Comparison of ENCODE assay signal across 11 cellular contexts in genomic region chr7:1538544-1539345, GRCh38. TPM values are rescaled to one million over a fixed set of nuclear protein-coding genes. Genes with fewer than 3 reads are reported as not detected.
DNase-seq lines count a peak whose midpoint lies in the region; ATAC-seq and TF ChIP-seq lines count a peak whose summit lies in the region.
"Had no signal": no experiment of that assay in that cellular context is flagged by ENCODE, and none has a peak within 500 bp of the region (broad histone marks: within the 10 kb centered on the region; RNA-seq: fewer than 3 reads in every experiment).

No MANE protein-coding gene starts in this region.

- no peak for TF ChIP-seq RAD21 in SK-N-SH (IDR thresholded peaks at IDR 0.05; ENCODE audit: low read length)

- H3F3A ChIP-seq in SK-N-SH (replicated peaks; ENCODE audit: insufficient read depth), result peaks cover 12% of the 10 kb centered on the region

- DNase-seq in AG04449 (ENCODE audit: low read depth, low spot score) (no peak), SK-N-SH (peak; percentile 66), left ventricle myocardium inferior (no peak), prostate gland (ENCODE audit: low spot score) (no peak), DMS 273 (lab: John Stamatoyannopoulos, UW; ENCODE audit: unreplicated experiment) (no peak)
- no peak for DNase-seq in stimulated activated CD4-positive, alpha-beta T cell treated with anti-CD3 and anti-CD28 coated beads, Interleukin-2, amount 100 ng/mL, for 48 hours
- DNase-seq: NCI-H1930 had no signal

- no peaks in the 10 kb centered on the region for H3K9me2 ChIP-seq in SK-N-SH

- intact Hi-C loops in left ventricle myocardium inferior (cut with micrococcal nuclease) (no loop called here), prostate gland (cut with DNase I) (loop anchor here (5.0 kb wide), 2 partner anchors 76 to 1094 kb away; partner anchors contain the start of gene TTYH3)

- H3K4me1 ChIP-seq in SK-N-SH (ENCODE audit: control insufficient read depth in 1 of 2, insufficient read depth in 2 of 2, low read depth in 1 of 2, low read length in 1 of 2) (peaks cover 27 to 35% of the 10 kb centered on the region in 2 experiments; a peak in 3 of 4 replicates), left ventricle myocardium inferior (peaks cover 72% of the 10 kb centered on the region), prostate gland (replicated peaks) (peaks cover 26% of the 10 kb centered on the region)

- CTCF ChIA-PET in AG04449 (lab: Yijun Ruan, JAX) (no interaction called here), SK-N-SH (lab: Yijun Ruan, JAX) (interaction anchor here (1.1 to 4.0 kb wide), 3 partner anchors 10 to 17 kb away, joined by 3 to 24 read pairs (median 10); partner anchors contain the start of gene TMEM184A)

- 64% methylated on average over 23 of the region's 34 CpGs for WGBS in SK-N-SH (ENCODE audit: low lambda C conversion rate)
- 77% methylated on average over 16 of the region's 34 CpGs for WGBS in prostate gland

- H3K27me3 ChIP-seq in SK-N-SH (ENCODE audit: insufficient read depth), result no peaks in the 10 kb centered on the region
- no peaks in the 10 kb centered on the region for H3K27me3 ChIP-seq in left ventricle myocardium inferior (ENCODE audit: low read depth)
- H3K27me3 ChIP-seq in prostate gland (replicated peaks; ENCODE audit: insufficient read depth), result no peaks in the 10 kb centered on the region

- H3K79me2 ChIP-seq in SK-N-SH (ENCODE audit: insufficient read depth), result peaks cover 66% of the 10 kb centered on the region

- H3K9ac ChIP-seq in SK-N-SH, result peak overlapping the region; percentile 98

- no peak for TF ChIP-seq EP300 in SK-N-SH (IDR thresholded peaks at IDR 0.05; ENCODE audit: borderline replicate concordance in 1 of 2, low read depth in 1 of 2, low read length in 1 of 2)

- H3K4me3 ChIP-seq in AG04449 (ENCODE audit: low read depth, low read length) (peak overlapping the region; percentile 39), SK-N-SH (ENCODE audit: low read depth in 2 of 2, low read length in 1 of 2) (peak overlapping the region; percentile 51 to 64), left ventricle myocardium inferior (peak overlapping the region; percentile 72), prostate gland (peak overlapping the region in 1 of 2 donors; percentile 41)

- no peak overlapping the region for H2AFZ ChIP-seq in SK-N-SH (ENCODE audit: low read depth)

- TF ChIP-seq POLR2A in prostate gland (IDR thresholded peaks at IDR 0.05), result no peak

- H3K36me3 ChIP-seq in SK-N-SH (replicated peaks in 1 of 2; ENCODE audit: control insufficient read depth in 1 of 2, insufficient read depth in 2 of 2, low read length in 1 of 2) (peaks cover 0 to 40% of the 10 kb centered on the region in 2 experiments), left ventricle myocardium inferior (peaks cover 45% of the 10 kb centered on the region), prostate gland (peaks cover 4 to 22% of the 10 kb centered on the region in 2 donors)

- no peaks in the 10 kb centered on the region; the same call in 1 of the 2 replicates for H4K20me1 ChIP-seq in SK-N-SH (ENCODE audit: insufficient read depth)

- ATAC-seq in HG03095 (IDR thresholded peaks at IDR 0.05; ENCODE audit: unreplicated experiment) (no peak), HG02884 (IDR thresholded peaks at IDR 0.05; ENCODE audit: unreplicated experiment) (no peak)

- H3K27ac ChIP-seq in SK-N-SH (ENCODE audit: low read depth in 2 of 2, low read length in 1 of 2) (peak overlapping the region in 1 of 2 experiments; percentile 100; a peak in 2 of 4 replicates), left ventricle myocardium inferior (replicated peaks) (peak overlapping the region; percentile 99), prostate gland (peak overlapping the region; percentile 91 to 97)
- H3K27ac ChIP-seq: VCaP had no signal

- H3K4me2 ChIP-seq in SK-N-SH, result peak overlapping the region; percentile 100

- POLR2A ChIA-PET in AG04449 (lab: Yijun Ruan, JAX), result no interaction called here
- POLR2A ChIA-PET in SK-N-SH (lab: Yijun Ruan, JAX), result no interaction called here

- TF ChIP-seq CTCF in AG04449 (IDR thresholded peaks at IDR 0.05; ENCODE audit: insufficient read depth, low read length, missing control alignments) (no peak), SK-N-SH (IDR thresholded peaks at IDR 0.05) (no peak), left ventricle myocardium inferior (IDR thresholded peaks at IDR 0.05; ENCODE audit: borderline replicate concordance) (no peak), prostate gland (IDR thresholded peaks at IDR 0.05) (no peak)

- H3K9me3 ChIP-seq in SK-N-SH (no peaks in the 10 kb centered on the region), left ventricle myocardium inferior (replicated peaks) (no peaks in the 10 kb centered on the region), prostate gland (no peaks in the 10 kb centered on the region)

TF ChIP-seq in SK-N-SH, 30 proteins besides CTCF, POLR2A, EP300 and RAD21:
- TF ChIP-seq GATA2 (CRISPR knock-in tag; IDR thresholded peaks at IDR 0.05), result no peak
- no peak for TF ChIP-seq ELF1 (IDR thresholded peaks at IDR 0.05)
- peak; percentile 83 for TF ChIP-seq REST (IDR thresholded peaks at IDR 0.05; ENCODE audit: low read depth, low read length)

RNA-seq across cellular contexts. Expression of gene MAFK, which starts 8.2 kb away (rescaled TPM):
- polyA plus RNA-seq in SK-N-SH (2012; rRNA removed), result 33.0 and 33.2 TPM in 2 replicates
- 8.3 and 12.2 TPM in 2 replicates for polyA plus RNA-seq in SK-N-SH (2012; cell fraction: cytosol; rRNA removed)
- 240 and 252 TPM in 2 replicates for polyA plus RNA-seq in SK-N-SH (2012; cell fraction: nucleus; rRNA removed)
- 76.5 TPM for total RNA-seq in left ventricle myocardium inferior
- 10 to 100 TPM; 29.1 to 50.6 TPM for total RNA-seq in prostate gland

RNA-seq across cellular contexts. Expression of gene TMEM184A, which starts 17.3 kb away (rescaled TPM):
- polyA plus RNA-seq in SK-N-SH (2012; rRNA removed), result 1.5 and 1.8 TPM in 2 replicates
- 0.43 and 0.46 TPM in 2 replicates for polyA plus RNA-seq in SK-N-SH (2012; cell fraction: cytosol; rRNA removed)
- 6.5 and 6.7 TPM in 2 replicates for polyA plus RNA-seq in SK-N-SH (2012; cell fraction: nucleus; rRNA removed)
- total RNA-seq in left ventricle myocardium inferior (0.36 TPM), prostate gland (10 to 100 TPM; 15.4 to 59.2 TPM)
- total RNA-seq: RPMI7951 had no signal

RNA-seq across cellular contexts. Expression of gene PSMG3, which starts 31.1 kb away (rescaled TPM):
- 106 and 109 TPM in 2 replicates for polyA plus RNA-seq in SK-N-SH (2012; rRNA removed)
- polyA plus RNA-seq in SK-N-SH (2012; cell fraction: cytosol; rRNA removed), result 71.7 and 94.8 TPM in 2 replicates
- polyA plus RNA-seq in SK-N-SH (2012; cell fraction: nucleus; rRNA removed), result 82.8 and 87.7 TPM in 2 replicates
- total RNA-seq in left ventricle myocardium inferior, result 11.2 TPM
- 10 to 100 TPM; 50.0 to 51.6 TPM for total RNA-seq in prostate gland

RNA-seq across cellular contexts. Expression of gene INTS1, which starts 34.6 kb away (rescaled TPM):
- 35.7 and 48.1 TPM in 2 replicates for polyA plus RNA-seq in SK-N-SH (2012; rRNA removed)
- polyA plus RNA-seq in SK-N-SH (2012; cell fraction: cytosol; rRNA removed), result 12.0 and 22.3 TPM in 2 replicates
- 148 and 184 TPM in 2 replicates for polyA plus RNA-seq in SK-N-SH (2012; cell fraction: nucleus; rRNA removed)
- total RNA-seq in left ventricle myocardium inferior (29.9 TPM), prostate gland (100 to 1,000 TPM in 1 of 2 donors, 10 to 100 TPM in 1; 64.9 to 146 TPM)

Comparison
In these comparisons a context has a peak if more than half of its experiments do, and no peak if none do; other contexts are left out.
1. RNA of gene TMEM184A, which starts 17.3 kb away (total RNA-seq): 15.4 to 59.2 TPM in prostate gland; 0.36 TPM in left ventricle myocardium inferior (single experiment); every median in the first group is over 10 times any median in the second.